ENCODE assay signal across 2 cellular contexts in the genomic region with DNA sequence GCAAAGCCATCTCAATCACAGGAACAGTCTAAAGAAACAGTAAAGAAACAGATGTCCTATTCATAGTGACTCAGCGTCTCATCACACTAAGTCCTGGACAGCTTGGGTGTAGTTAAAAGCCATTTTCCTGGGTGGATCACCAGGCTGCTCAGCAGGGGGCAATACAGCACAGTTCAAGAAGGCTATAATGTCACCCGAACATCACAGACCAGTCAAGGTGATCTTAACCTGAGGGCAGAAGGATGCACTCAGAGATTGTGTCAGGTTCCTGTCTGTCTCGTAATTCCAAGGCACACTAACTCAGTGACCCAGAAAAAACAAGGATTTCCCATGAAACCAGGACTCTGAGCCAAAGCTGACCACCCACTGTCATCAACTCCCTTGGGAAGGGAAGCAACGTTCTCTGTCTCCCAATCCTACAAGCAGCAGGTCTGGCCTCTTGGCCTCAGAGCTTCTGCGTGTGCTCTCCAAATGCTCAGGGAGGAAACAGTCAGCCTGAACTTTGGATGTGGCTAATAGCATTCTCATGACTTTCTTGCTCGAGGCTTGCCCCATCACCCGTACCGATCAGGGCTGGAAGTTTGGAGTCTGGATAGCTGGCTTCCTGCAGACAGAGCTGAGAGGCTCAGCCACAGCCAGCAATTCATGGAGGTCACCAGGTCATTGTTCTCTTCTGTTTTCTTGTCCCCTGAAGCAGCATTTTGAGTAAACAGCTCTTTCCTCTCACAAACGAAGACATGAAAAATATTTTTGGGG.
TF ChIP-seq lines count a peak whose summit lies in the region.

No MANE protein-coding gene starts in this region.

TF ChIP-seq in A549, 52 proteins besides CTCF, POLR2A, EP300 and RAD21:
- TF ChIP-seq NFE2L2 (conservative IDR thresholded peaks at IDR 0.05; ENCODE audit: low read length) (0 out of 2 replicates have a peak, but pooled peaks have one; percentile 24), MAFK (IDR thresholded peaks at IDR 0.05; ENCODE audit: partially characterized antibody) (peak; percentile 49), CHD2 (IDR thresholded peaks at IDR 0.05; ENCODE audit: low read length, partially characterized antibody) (no peak)

TF ChIP-seq in GM12878, 131 proteins besides CTCF, POLR2A, EP300 and RAD21:
- TF ChIP-seq LARP7 (IDR thresholded peaks at IDR 0.05) (no peak), RCOR1 (conservative IDR thresholded peaks at IDR 0.05; ENCODE audit: low read depth, low read length) (no peak), ZBTB11 (CRISPR knock-in tag; IDR thresholded peaks at IDR 0.05) (no peak), MEF2A (IDR thresholded peaks at IDR 0.05; ENCODE audit: insufficient read depth, low read depth, low read length) (no peak), HDAC6 (IDR thresholded peaks at IDR 0.05; ENCODE audit: unreplicated experiment) (no peak), BRCA1 (IDR thresholded peaks at IDR 0.05; ENCODE audit: low read depth, low read length) (no peak), CBFB (IDR thresholded peaks at IDR 0.05; ENCODE audit: low read depth) (no peak), NFIC (IDR thresholded peaks at IDR 0.05; ENCODE audit: low read depth, low read length) (no peak), FOXK2 (IDR thresholded peaks at IDR 0.05) (no peak), CHD4 (IDR thresholded peaks at IDR 0.05) (no peak), FOXM1 (IDR thresholded peaks at IDR 0.05; ENCODE audit: low read depth, low read length) (no peak), USF1 (IDR thresholded peaks at IDR 0.05; ENCODE audit: borderline replicate concordance, extremely low read length, insufficient read depth, low read depth, low read length) (no peak), PAX8 (IDR thresholded peaks at IDR 0.05) (no peak), ZZZ3 (IDR thresholded peaks at IDR 0.05; ENCODE audit: control insufficient read depth, insufficient read length, low read depth) (no peak), MTA3 (IDR thresholded peaks at IDR 0.05; ENCODE audit: borderline replicate concordance, low read length) (no peak), JUND (IDR thresholded peaks at IDR 0.05; ENCODE audit: low read depth, low read length) (no peak)
- TF ChIP-seq, protein P1, sequence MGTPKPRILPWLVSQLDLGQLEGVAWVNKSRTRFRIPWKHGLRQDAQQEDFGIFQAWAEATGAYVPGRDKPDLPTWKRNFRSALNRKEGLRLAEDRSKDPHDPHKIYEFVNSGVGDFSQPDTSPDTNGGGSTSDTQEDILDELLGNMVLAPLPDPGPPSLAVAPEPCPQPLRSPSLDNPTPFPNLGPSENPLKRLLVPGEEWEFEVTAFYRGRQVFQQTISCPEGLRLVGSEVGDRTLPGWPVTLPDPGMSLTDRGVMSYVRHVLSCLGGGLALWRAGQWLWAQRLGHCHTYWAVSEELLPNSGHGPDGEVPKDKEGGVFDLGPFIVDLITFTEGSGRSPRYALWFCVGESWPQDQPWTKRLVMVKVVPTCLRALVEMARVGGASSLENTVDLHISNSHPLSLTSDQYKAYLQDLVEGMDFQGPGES (IDR thresholded peaks at IDR 0.05): no peak
- TF ChIP-seq, protein P2, sequence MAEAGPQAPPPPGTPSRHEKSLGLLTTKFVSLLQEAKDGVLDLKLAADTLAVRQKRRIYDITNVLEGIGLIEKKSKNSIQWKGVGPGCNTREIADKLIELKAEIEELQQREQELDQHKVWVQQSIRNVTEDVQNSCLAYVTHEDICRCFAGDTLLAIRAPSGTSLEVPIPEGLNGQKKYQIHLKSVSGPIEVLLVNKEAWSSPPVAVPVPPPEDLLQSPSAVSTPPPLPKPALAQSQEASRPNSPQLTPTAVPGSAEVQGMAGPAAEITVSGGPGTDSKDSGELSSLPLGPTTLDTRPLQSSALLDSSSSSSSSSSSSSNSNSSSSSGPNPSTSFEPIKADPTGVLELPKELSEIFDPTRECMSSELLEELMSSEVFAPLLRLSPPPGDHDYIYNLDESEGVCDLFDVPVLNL (IDR thresholded peaks at IDR 0.05; ENCODE audit: low read depth, low read length): no peak
- TF ChIP-seq, protein P3, sequence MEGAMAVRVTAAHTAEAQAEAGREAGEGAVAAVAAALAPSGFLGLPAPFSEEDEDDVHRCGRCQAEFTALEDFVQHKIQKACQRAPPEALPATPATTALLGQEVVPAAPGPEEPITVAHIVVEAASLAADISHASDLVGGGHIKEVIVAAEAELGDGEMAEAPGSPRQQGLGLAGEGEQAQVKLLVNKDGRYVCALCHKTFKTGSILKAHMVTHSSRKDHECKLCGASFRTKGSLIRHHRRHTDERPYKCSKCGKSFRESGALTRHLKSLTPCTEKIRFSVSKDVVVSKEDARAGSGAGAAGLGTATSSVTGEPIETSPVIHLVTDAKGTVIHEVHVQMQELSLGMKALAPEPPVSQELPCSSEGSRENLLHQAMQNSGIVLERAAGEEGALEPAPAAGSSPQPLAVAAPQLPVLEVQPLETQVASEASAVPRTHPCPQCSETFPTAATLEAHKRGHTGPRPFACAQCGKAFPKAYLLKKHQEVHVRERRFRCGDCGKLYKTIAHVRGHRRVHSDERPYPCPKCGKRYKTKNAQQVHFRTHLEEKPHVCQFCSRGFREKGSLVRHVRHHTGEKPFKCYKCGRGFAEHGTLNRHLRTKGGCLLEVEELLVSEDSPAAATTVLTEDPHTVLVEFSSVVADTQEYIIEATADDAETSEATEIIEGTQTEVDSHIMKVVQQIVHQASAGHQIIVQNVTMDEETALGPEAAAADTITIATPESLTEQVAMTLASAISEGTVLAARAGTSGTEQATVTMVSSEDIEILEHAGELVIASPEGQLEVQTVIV (IDR thresholded peaks at IDR 0.05; ENCODE audit: borderline replicate concordance, partially characterized antibody): no peak
